Comparison of ENCODE assay signal across 17 cellular contexts in genomic region chr5:14054965-14055963, GRCh38.
DNase-seq lines count a peak whose midpoint lies in the region; TF ChIP-seq lines count a peak whose summit lies in the region.
"Had no signal": no experiment of that assay in that cellular context is flagged by ENCODE, and none has a peak within 500 bp of the region (broad histone marks: within the 10 kb centered on the region; RNA-seq: fewer than 3 reads in every experiment).

No MANE protein-coding gene starts in this region.

- no peak for TF ChIP-seq CTCF in epithelial cell of esophagus (IDR thresholded peaks at IDR 0.05; ENCODE audit: insufficient read depth, low read depth, low read length, missing control alignments)
- TF ChIP-seq CTCF in thyroid gland (IDR thresholded peaks at IDR 0.05), result no peak
- TF ChIP-seq CTCF in endodermal cell (conservative IDR thresholded peaks at IDR 0.05), result no peak

- no peaks in the 10 kb centered on the region for H3K36me3 Mint-ChIP-seq in endodermal cell (ENCODE audit: low read depth)
- H3K36me3 Mint-ChIP-seq: activated naive CD4-positive, alpha-beta T cell treated with anti-CD3 and anti-CD28 coated beads, Interleukin-2, amount 50 U/mL, for 72 hours had no signal

- H3K4me1 ChIP-seq in GM23248 (ENCODE audit: insufficient read depth), result peaks cover 18% of the 10 kb centered on the region
- H3K4me1 ChIP-seq in SJCRH30, result peaks cover 3% of the 10 kb centered on the region; the same call in 1 of the 2 replicates
- H3K4me1 ChIP-seq in trophoblast cell (ENCODE audit: control insufficient read depth in 1 of 2, insufficient read depth in 2 of 2, low read length in 2 of 2), result peaks cover 0 to 3% of the 10 kb centered on the region in 2 experiments
- no peaks in the 10 kb centered on the region for H3K4me1 ChIP-seq in thyroid gland
- H3K4me1 ChIP-seq in endodermal cell (ENCODE audit: control insufficient read depth, insufficient read depth, low read length), result no peaks in the 10 kb centered on the region
- H3K4me1 ChIP-seq: breast epithelium, testis had no signal

- peaks cover 3% of the 10 kb centered on the region for H3K9me3 Mint-ChIP-seq in endodermal cell

- H2AFZ ChIP-seq in GM23248 (peak overlapping the region; percentile 63), trophoblast cell (ENCODE audit: insufficient read depth, low read length, poor library complexity) (no peak overlapping the region)

- H3K4me3 ChIP-seq in GM23248, result no peak overlapping the region
- no peak overlapping the region for H3K4me3 ChIP-seq in SJCRH30
- H3K4me3 ChIP-seq in epithelial cell of esophagus (ENCODE audit: low read length), result no peak overlapping the region
- no peak overlapping the region for H3K4me3 ChIP-seq in trophoblast cell (ENCODE audit: low read depth, low read length)
- H3K4me3 ChIP-seq in thyroid gland (replicated peaks in 1 of 3), result no peak overlapping the region
- H3K4me3 ChIP-seq in endodermal cell (ENCODE audit: low read length), result no peak overlapping the region
- H3K4me3 ChIP-seq: breast epithelium, testis had no signal

- H2BK5ac ChIP-seq in trophoblast cell (ENCODE audit: low read depth, low read length, poor library complexity), result no peak overlapping the region

- H3K9ac ChIP-seq in GM23248, result peak overlapping the region; percentile 31; the same call in 1 of the 2 replicates
- H3K9ac ChIP-seq in trophoblast cell (ENCODE audit: low read length), result no peak overlapping the region
- H3K9ac ChIP-seq in endodermal cell (ENCODE audit: extremely low read depth, low read length, poor library complexity, severe bottlenecking), result no peak overlapping the region

- H3K79me1 ChIP-seq in trophoblast cell (ENCODE audit: low read length), result no peaks in the 10 kb centered on the region

- H3K23ac ChIP-seq in trophoblast cell (ENCODE audit: low read length), result no peak overlapping the region

- H3K9me3 ChIP-seq in GM23248 (ENCODE audit: low read depth), result no peaks in the 10 kb centered on the region
- no peaks in the 10 kb centered on the region for H3K9me3 ChIP-seq in SJCRH30 (replicated peaks)
- H3K9me3 ChIP-seq in trophoblast cell (ENCODE audit: insufficient read depth, low read depth, low read length), result no peaks in the 10 kb centered on the region
- H3K9me3 ChIP-seq in thyroid gland, result no peaks in the 10 kb centered on the region
- no peaks in the 10 kb centered on the region for H3K9me3 ChIP-seq in endodermal cell (ENCODE audit: control insufficient read depth, low read length)
- H3K9me3 ChIP-seq: breast epithelium, testis had no signal

- H3K36me3 ChIP-seq in GM23248 (ENCODE audit: low read depth) (no peaks in the 10 kb centered on the region), SJCRH30 (no peaks in the 10 kb centered on the region), trophoblast cell (ENCODE audit: control insufficient read depth in 1 of 2, insufficient read depth in 2 of 2, low read length in 2 of 2) (no peaks in the 10 kb centered on the region), thyroid gland (no peaks in the 10 kb centered on the region), endodermal cell (ENCODE audit: control insufficient read depth, insufficient read depth, low read length) (no peaks in the 10 kb centered on the region)
- H3K36me3 ChIP-seq: breast epithelium had no signal

- no peaks in the 10 kb centered on the region for H3K4me1 Mint-ChIP-seq in endodermal cell
- H3K4me1 Mint-ChIP-seq: B cell, neural crest cell had no signal

- no peak overlapping the region for H2BK120ac ChIP-seq in trophoblast cell (ENCODE audit: insufficient read depth, low read length, poor library complexity)

- no peak overlapping the region for H3K4ac ChIP-seq in trophoblast cell (ENCODE audit: low read depth, low read length)

- no peaks in the 10 kb centered on the region for H4K20me1 ChIP-seq in GM23248 (ENCODE audit: insufficient read depth)

- 41 to 42% methylated on average over 9 of the region's 9 CpGs for WGBS in GM23248 (ENCODE audit: low coverage in 1 of 2, low lambda C conversion rate in 2 of 2, missing lambda C conversion rate in 2 of 2), 2 experiments
- no CpG with 5 or more reads among the region's 9 CpGs for WGBS in trophoblast cell (ENCODE audit: extremely low coverage, insufficient coverage, insufficient read length)
- 64 to 75% methylated on average over 9 of the region's 9 CpGs for WGBS in thyroid gland, 2 donors
- 77 to 93% methylated on average over 6 to 9 of the region's 9 CpGs for WGBS in endodermal cell (ENCODE audit: insufficient coverage in 1 of 2, insufficient read length in 1 of 2), 2 experiments

- H3F3A ChIP-seq in GM23248 (ENCODE audit: insufficient read depth), result peaks cover 20% of the 10 kb centered on the region

- H2BK12ac ChIP-seq in trophoblast cell (ENCODE audit: low read length), result no peak overlapping the region

- H3K27me3 ChIP-seq in GM23248 (replicated peaks; ENCODE audit: insufficient read depth), result no peaks in the 10 kb centered on the region
- H3K27me3 ChIP-seq in SJCRH30, result no peaks in the 10 kb centered on the region
- H3K27me3 ChIP-seq in trophoblast cell (ENCODE audit: insufficient read depth, low read length), result no peaks in the 10 kb centered on the region
- H3K27me3 ChIP-seq in thyroid gland, result no peaks in the 10 kb centered on the region
- no peaks in the 10 kb centered on the region for H3K27me3 ChIP-seq in endodermal cell (ENCODE audit: control insufficient read depth, insufficient read depth, low read length, poor library complexity, severe bottlenecking)
- H3K27me3 ChIP-seq: breast epithelium, testis had no signal

- peak overlapping the region; percentile 18 for H3K14ac ChIP-seq in trophoblast cell (ENCODE audit: low read length)

- H3K9me2 ChIP-seq in GM23248 (ENCODE audit: insufficient read depth), result no peaks in the 10 kb centered on the region

- TF ChIP-seq POLR2A in thyroid gland (IDR thresholded peaks at IDR 0.05), result no peak

- no peaks in the 10 kb centered on the region for H3K79me2 ChIP-seq in GM23248 (ENCODE audit: insufficient read depth)
- no peaks in the 10 kb centered on the region for H3K79me2 ChIP-seq in trophoblast cell (ENCODE audit: control insufficient read depth, insufficient read depth, low read length, poor library complexity)

- H3K27me3 Mint-ChIP-seq in endodermal cell (ENCODE audit: insufficient read depth), result peaks cover 3% of the 10 kb centered on the region

- H4K91ac ChIP-seq in trophoblast cell (ENCODE audit: low read depth, low read length), result no peak overlapping the region

- no peak overlapping the region for H4K8ac ChIP-seq in trophoblast cell (ENCODE audit: low read depth, low read length)

- in situ Hi-C loops in GM23248 (cut with MboI), result no loop called here

- H3K27ac ChIP-seq in GM23248, result peak overlapping the region; percentile 74
- H3K27ac ChIP-seq in SJCRH30, result peak overlapping the region; percentile 5; the same call in 1 of the 2 replicates
- no peak overlapping the region for H3K27ac ChIP-seq in trophoblast cell (ENCODE audit: low read depth, low read length)
- no peak overlapping the region for H3K27ac ChIP-seq in thyroid gland
- no peak overlapping the region for H3K27ac ChIP-seq in endodermal cell (ENCODE audit: low read depth, low read length)
- H3K27ac ChIP-seq: breast epithelium, testis had no signal

- H3K18ac ChIP-seq in trophoblast cell (ENCODE audit: low read length), result no peak overlapping the region

- intact Hi-C loops in thyroid gland (cut with DNase I), result no loop called here

- H3K4me2 ChIP-seq in GM23248 (ENCODE audit: unreplicated experiment), result peak overlapping the region; percentile 45
- H3K4me2 ChIP-seq in trophoblast cell (ENCODE audit: low read length), result no peak overlapping the region

- no peak overlapping the region for H3K4me3 Mint-ChIP-seq in endodermal cell
- H3K4me3 Mint-ChIP-seq: B cell, neural crest cell had no signal

- H3K27ac Mint-ChIP-seq in endodermal cell, result no peak overlapping the region
- H3K27ac Mint-ChIP-seq: activated naive CD4-positive, alpha-beta T cell treated with anti-CD3 and anti-CD28 coated beads, Interleukin-2, amount 50 U/mL, for 72 hours; B cell had no signal

- H4K12ac ChIP-seq in trophoblast cell (ENCODE audit: low read depth, low read length), result no peak overlapping the region

- DNase-seq in GM23248, result peak; percentile 73
- no peak for DNase-seq in SJCRH30
- peak; percentile 55 for DNase-seq in epithelial cell of esophagus (ENCODE audit: low read depth)
- DNase-seq in trophoblast cell, result peak; percentile 60 to 82
- DNase-seq in T-helper 9 cell, result no peak
- no peak for DNase-seq in thyroid gland
- no peak for DNase-seq in endodermal cell
- DNase-seq: dermis blood vessel endothelial cell, DND-41, GOT3, NCI-H146, NCI-H2171 treated with DMSO at 0.1 percent for 48 hours, testis had no signal

- H2AK5ac ChIP-seq in trophoblast cell (ENCODE audit: low read length), result peak overlapping the region; percentile 62

Comparison
In these comparisons a context has a peak if more than half of its experiments do, and no peak if none do; other contexts are left out.
1. DNase-seq: peak in GM23248 (single experiment), epithelial cell of esophagus (single experiment) and trophoblast cell (2 of 2); none in SJCRH30 (0 of 2), T-helper 9 cell (single experiment), thyroid gland (0 of 2) and endodermal cell (single experiment).
2. H3K27ac ChIP-seq: peak in GM23248 (single experiment) and SJCRH30 (single experiment); none in trophoblast cell (single experiment), thyroid gland (0 of 3) and endodermal cell (single experiment).